Comparison of ENCODE assay signal across 8 cellular contexts in genomic region chr19:57613941-57614743, GRCh38. TPM values are rescaled to one million over a fixed set of nuclear protein-coding genes. Genes with fewer than 3 reads are reported as not detected.
A peak's percentile ranks its signal among the peaks of the same experiment; 100 is the strongest.
DNase-seq lines count a peak whose midpoint lies in the region; ATAC-seq and TF ChIP-seq lines count a peak whose summit lies in the region.

TSS of gene ZNF134 (plus strand) at chr19:57614242. CDS start at chr19:57619469, 5,227 bp downstream.

- H3K36me3 Mint-ChIP-seq in chondrocyte (ENCODE audit: low read depth): peaks cover 45% of the 10 kb centered on the region

- TF ChIP-seq CTCF in AG04449 (IDR thresholded peaks at IDR 0.05; ENCODE audit: insufficient read depth, low read length, missing control alignments) (peak; percentile 39), chondrocyte (IDR thresholded peaks at IDR 0.05) (peak; percentile 64), kidney epithelial cell (IDR thresholded peaks at IDR 0.05; ENCODE audit: insufficient read depth, low read length, poor library complexity, severe bottlenecking) (peak; percentile 14)

- H3K27me3 ChIP-seq in kidney epithelial cell (ENCODE audit: control insufficient read depth, insufficient read depth, low read length): no peaks in the 10 kb centered on the region

- H3K27ac Mint-ChIP-seq in chondrocyte (ENCODE audit: unreplicated experiment): peak within 1 kb of the TSS; percentile 87

- peak; percentile 83 for ATAC-seq in GM18870 (IDR thresholded peaks at IDR 0.05; ENCODE audit: unreplicated experiment)
- ATAC-seq in HG03175 (IDR thresholded peaks at IDR 0.05; ENCODE audit: unreplicated experiment): peak; percentile 97

- peaks cover 48% of the 10 kb centered on the region for H3K9me3 Mint-ChIP-seq in chondrocyte (ENCODE audit: low read depth)

- CTCF ChIA-PET in AG04449 (lab: Yijun Ruan, JAX): interaction anchor here (1.1 to 2.0 kb wide), 2 partner anchors 9 to 13 kb away, joined by 3 to 4 read pairs; no protein-coding TSS in a partner anchor

- H3K27me3 Mint-ChIP-seq in chondrocyte (ENCODE audit: low read depth): no peaks in the 10 kb centered on the region

- H3K36me3 ChIP-seq in kidney epithelial cell (ENCODE audit: control insufficient read depth, insufficient read depth, low read length): no peaks in the 10 kb centered on the region

- POLR2A ChIA-PET in AG04449 (lab: Yijun Ruan, JAX): interaction anchor here (0.5 to 1.3 kb wide), 2 partner anchors 19 to 326 kb away, joined by 4 read pairs; partner anchors contain the start of gene ZNF211

- H3K4me3 ChIP-seq in AG04449 (ENCODE audit: low read depth, low read length) (peak within 1 kb of the TSS; percentile 99), kidney epithelial cell (ENCODE audit: low read depth, low read length) (peak within 1 kb of the TSS; percentile 96)

- DNase-seq in AG04449 (ENCODE audit: low read depth, low spot score) (peak; percentile 29), NCI-H345 treated with DMSO at 0.1 percent for 48 hours (lab: John Stamatoyannopoulos, UW; ENCODE audit: unreplicated experiment) (peak; percentile 58), chondrocyte (ENCODE audit: low spot score) (peak; percentile 95), kidney epithelial cell (ENCODE audit: low read depth) (peak; percentile 77)
- peak; percentile 82 for DNase-seq in activated CD4-positive, alpha-beta T cell treated with anti-CD3 and anti-CD28 coated beads for 1 hour
- peak; percentile 93 for DNase-seq in stimulated activated CD4-positive, alpha-beta T cell treated with anti-CD3 and anti-CD28 coated beads, Interleukin-15, amount 100 ng/mL, for 24 hours

- H3K4me1 Mint-ChIP-seq in chondrocyte (ENCODE audit: low read depth): peaks cover 21% of the 10 kb centered on the region

- H3K4me3 Mint-ChIP-seq in chondrocyte (ENCODE audit: unreplicated experiment): peak within 1 kb of the TSS; percentile 99

RNA-seq across cellular contexts. Expression of gene ZNF134, which starts in this region (rescaled TPM):
- total RNA-seq in chondrocyte (16.9 to 19.8 TPM (median 19.3 TPM) in 3 replicates), kidney epithelial cell (34.8 and 40.6 TPM in 2 replicates)

Comparison
In these comparisons a context has a peak if more than half of its experiments do, and no peak if none do; other contexts are left out.
1. Peak in every context shown above with its lines: DNase-seq, ATAC-seq and H3K4me3 ChIP-seq.
2. DNase-seq: peak in every context shown above with its lines; median percentile 95 in chondrocyte; 93 in stimulated activated CD4-positive, alpha-beta T cell treated with anti-CD3 and anti-CD28 coated beads, Interleukin-15, amount 100 ng/mL, for 24 hours; 82 in activated CD4-positive, alpha-beta T cell treated with anti-CD3 and anti-CD28 coated beads for 1 hour; 77 in kidney epithelial cell; 58 in NCI-H345 treated with DMSO at 0.1 percent for 48 hours; 29 in AG04449.
3. CTCF ChIP-seq: peak in every context shown above with its lines; median percentile 64 in chondrocyte; 39 in AG04449; 14 in kidney epithelial cell.